ENCODE assay signal across 8 cellular contexts in the genomic region with DNA sequence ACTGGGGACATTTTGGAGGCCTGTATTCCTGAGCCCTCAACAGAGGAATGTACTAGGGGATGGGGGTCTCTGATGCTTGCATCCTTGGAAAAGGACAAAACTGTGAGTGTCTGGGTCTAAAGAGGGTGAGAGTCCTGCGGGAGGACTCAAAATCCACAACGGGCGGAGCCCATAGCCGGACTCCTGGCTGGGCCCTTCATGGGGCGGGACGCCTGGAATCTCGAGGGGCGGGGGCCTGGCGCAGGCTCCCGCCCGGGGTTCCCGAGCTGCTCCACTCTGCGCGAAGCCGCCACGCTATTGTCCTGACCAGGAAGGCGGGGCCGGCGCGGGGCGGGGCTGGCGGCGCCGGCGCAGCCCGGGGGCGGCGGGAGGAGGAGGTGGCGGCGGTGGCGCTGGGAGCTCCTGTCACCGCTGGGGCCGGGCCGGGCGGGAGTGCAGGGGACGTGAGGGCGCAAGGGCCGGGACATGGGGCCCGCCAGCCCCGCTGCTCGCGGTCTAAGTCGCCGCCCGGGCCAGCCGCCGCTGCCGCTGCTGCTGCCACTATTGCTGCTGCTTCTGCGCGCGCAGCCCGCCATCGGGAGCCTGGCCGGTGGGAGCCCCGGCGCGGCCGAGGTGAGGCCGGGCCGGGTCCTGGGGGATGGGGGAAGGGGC. TPM values are rescaled to one million over a fixed set of nuclear protein-coding genes. Genes with fewer than 3 reads are reported as not detected.
DNase-seq lines count a peak whose midpoint lies in the region; ATAC-seq and TF ChIP-seq lines count a peak whose summit lies in the region.

APLP1 (plus strand) TSS at position 403 of the 651 bp plus-strand sequence; CDS start at position 466, 63 bp downstream.

- peaks cover 11% of the 10 kb centered on the region for H3K36me3 Mint-ChIP-seq in T-helper 17 cell (ENCODE audit: low read depth)

- peaks cover 48% of the 10 kb centered on the region for H3K27me3 Mint-ChIP-seq in T-helper 17 cell

- TF ChIP-seq EP300 in sigmoid colon (IDR thresholded peaks at IDR 0.05): no peak

- H3K36me3 ChIP-seq in ascending aorta: no peaks in the 10 kb centered on the region
- no peaks in the 10 kb centered on the region for H3K36me3 ChIP-seq in sigmoid colon

- TF ChIP-seq CTCF in ascending aorta (IDR thresholded peaks at IDR 0.05) (no peak), sigmoid colon (IDR thresholded peaks at IDR 0.05) (no peak)

- intact Hi-C loops in ascending aorta (cut with DNase I): loop anchor here (5.0 kb wide), 1 partner anchor 111 kb away; the partner anchor contains the start of genes HSPB6 and PROSER3
- intact Hi-C loops in sigmoid colon (cut with DNase I): no loop called here

- no peak for TF ChIP-seq POLR2A in sigmoid colon (IDR thresholded peaks at IDR 0.05)

- H3K4me1 Mint-ChIP-seq in T-helper 17 cell: peaks cover 14% of the 10 kb centered on the region

- DNase-seq in DMS79 treated with DMSO at 0.1 percent for 48 hours (lab: John Stamatoyannopoulos, UW): peak; percentile 58
- DNase-seq in Jurkat, Clone E6-1 (ENCODE audit: low read depth, low spot score): no peak
- DNase-seq in T-helper 17 cell: peak; percentile 47 to 63 (median 58)
- peak in 1 of 2 donors; percentile 81 for DNase-seq in ascending aorta (ENCODE audit: low spot score in 2 of 2)
- peak; percentile 67 for DNase-seq in hepatic stellate cell (ENCODE audit: low spot score)
- DNase-seq in sigmoid colon: peak; percentile 79

- no peak within 1 kb of the TSS for H3K27ac ChIP-seq in ascending aorta
- no peak within 1 kb of the TSS for H3K27ac ChIP-seq in sigmoid colon

- peak within 1 kb of the TSS; percentile 49 for H3K4me3 ChIP-seq in Jurkat, Clone E6-1 (ENCODE audit: low read length)
- H3K4me3 ChIP-seq in ascending aorta: peak within 1 kb of the TSS; percentile 60 to 71
- H3K4me3 ChIP-seq in sigmoid colon: peak within 1 kb of the TSS; percentile 8 to 56 (median 48)

- 0 to 1% methylated on average over 60 of the region's 60 CpGs for WGBS in sigmoid colon, 2 donors

- H3K4me3 Mint-ChIP-seq in T-helper 17 cell: peak within 1 kb of the TSS; percentile 80

- ATAC-seq in T-helper 17 cell (peak; percentile 68), GM19328 (IDR thresholded peaks at IDR 0.05; ENCODE audit: unreplicated experiment) (no peak), HG03139 (IDR thresholded peaks at IDR 0.05; ENCODE audit: unreplicated experiment) (no peak)

- H3K27me3 ChIP-seq in ascending aorta (no peaks in the 10 kb centered on the region), sigmoid colon (peaks cover 0 to 62% (median 28%) of the 10 kb centered on the region in 3 donors)

- peaks cover 14 to 18% of the 10 kb centered on the region in 2 donors for H3K4me1 ChIP-seq in ascending aorta
- peaks cover 0 to 28% (median 22%) of the 10 kb centered on the region in 4 donors for H3K4me1 ChIP-seq in sigmoid colon

- no peak within 1 kb of the TSS for H3K27ac Mint-ChIP-seq in T-helper 17 cell

- H3K9me3 ChIP-seq in T-helper 17 cell (ENCODE audit: control insufficient read depth, low read length, poor library complexity, severe bottlenecking) (no peaks in the 10 kb centered on the region), ascending aorta (no peaks in the 10 kb centered on the region), sigmoid colon (no peaks in the 10 kb centered on the region)

RNA-seq across cellular contexts. Expression of gene APLP1, which starts in this region (rescaled TPM):
- 23.6 TPM for polyA plus RNA-seq in Jurkat, Clone E6-1 (2012; ENCODE audit: insufficient read depth, insufficient read length)
- total RNA-seq in T-helper 17 cell: not detected
- total RNA-seq in ascending aorta: 0.21 TPM
- 10 to 100 TPM in 1 of 4 donors, 1 to 10 TPM in 3; 3.6 to 11.3 (median 7.0) TPM for total RNA-seq in sigmoid colon
- polyA plus RNA-seq in sigmoid colon: 1 to 10 TPM in 1 of 3 donors, not detected in 2; 4.4 TPM

Comparison
In these comparisons a context has a peak if more than half of its experiments do, and no peak if none do; other contexts are left out.
1. Peak in DNase-seq and ATAC-seq in T-helper 17 cell; RNA of the gene not detected or under 1 TPM.